Comparison of ENCODE assay signal across 8 cellular contexts in genomic region chr4:93710101-93710846, GRCh38.
A peak's percentile ranks its signal among the peaks of the same experiment; 100 is the strongest.
DNase-seq lines count a peak whose midpoint lies in the region; ATAC-seq and TF ChIP-seq lines count a peak whose summit lies in the region.

No MANE protein-coding gene starts in this region.

- DNase-seq in D341Med (ENCODE audit: low spot score) (peak; percentile 28), foreskin keratinocyte (peak; percentile 6 to 10), RPMI8226 (no peak), DMS153 (lab: John Stamatoyannopoulos, UW) (no peak), left lobe of liver (ENCODE audit: low spot score) (no peak)
- no peak for DNase-seq in activated effector memory CD4-positive, alpha-beta T cell treated with Interleukin-2 at 50 U/mL for 16 hours

- H3K27me3 ChIP-seq in foreskin keratinocyte: no peaks in the 10 kb centered on the region

- ATAC-seq in GM21390 (IDR thresholded peaks at IDR 0.05; ENCODE audit: unreplicated experiment): peak; percentile 82
- peak; percentile 70 for ATAC-seq in HG03571 (IDR thresholded peaks at IDR 0.05; ENCODE audit: unreplicated experiment)
- ATAC-seq in foreskin keratinocyte: peak; percentile 53
- no peak for ATAC-seq in left lobe of liver

- TF ChIP-seq CTCF in foreskin keratinocyte (conservative IDR thresholded peaks at IDR 0.05): peak; percentile 67

- no peak overlapping the region for H3K27ac ChIP-seq in foreskin keratinocyte

- no peaks in the 10 kb centered on the region for H3K4me1 ChIP-seq in foreskin keratinocyte

Comparison
In these comparisons a context has a peak if more than half of its experiments do, and no peak if none do; other contexts are left out.
1. DNase-seq: peak in D341Med (single experiment) and foreskin keratinocyte (2 of 2); none in RPMI8226 (single experiment), DMS153 (single experiment), left lobe of liver (single experiment) and activated effector memory CD4-positive, alpha-beta T cell treated with Interleukin-2 at 50 U/mL for 16 hours (single experiment).